ENCODE assay signal across 8 cellular contexts in the genomic region with DNA sequence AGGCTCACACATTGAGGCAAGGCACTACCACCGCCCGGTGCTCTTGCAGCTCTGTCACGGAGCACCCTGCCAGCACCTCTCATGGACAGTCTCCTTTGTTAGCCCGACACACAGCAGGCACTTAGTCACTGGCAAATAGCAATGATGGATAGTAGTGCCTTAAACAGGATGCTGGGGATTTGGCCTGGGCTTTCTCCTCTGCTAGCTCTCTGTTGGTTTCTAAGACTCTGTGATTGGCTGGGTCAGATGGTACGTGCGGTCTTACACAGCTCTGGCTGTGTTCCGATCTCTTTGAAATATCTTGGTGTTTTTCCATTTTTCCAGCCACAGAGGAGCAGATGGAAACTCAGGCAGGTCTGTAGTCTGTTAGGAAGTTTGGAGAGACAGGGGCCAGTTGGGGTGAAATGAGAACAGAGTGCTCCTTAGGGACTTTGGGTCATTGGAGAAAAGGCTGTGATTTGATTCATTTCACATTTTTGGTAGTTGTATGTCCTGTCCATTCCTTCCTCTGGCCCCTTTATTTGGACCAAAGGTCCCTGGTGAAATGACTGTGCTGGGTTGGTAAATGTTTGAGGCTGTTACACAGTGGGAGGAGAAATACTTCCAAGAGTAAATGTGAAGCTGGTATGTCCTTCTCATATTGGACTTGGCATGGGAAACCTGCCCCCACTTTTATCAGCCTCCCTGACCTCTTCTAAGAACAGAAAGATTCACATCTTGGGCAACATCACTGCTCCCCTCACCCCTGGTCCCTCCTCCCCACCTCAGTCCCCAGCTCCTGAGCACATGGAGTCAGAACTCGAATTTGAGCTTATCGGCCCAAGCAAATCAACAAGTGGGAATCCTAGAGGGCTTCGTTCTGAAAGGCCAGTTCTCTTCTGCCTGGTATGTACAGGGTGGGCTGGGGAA. TPM values are rescaled to one million over a fixed set of nuclear protein-coding genes. Genes with fewer than 3 reads are reported as not detected.
DNase-seq lines count a peak whose midpoint lies in the region; ATAC-seq, FAIRE-seq and TF ChIP-seq lines count a peak whose summit lies in the region.

No MANE protein-coding gene starts in this region.

- FAIRE-seq in GM12891 (lab: Jason Lieb, UNC): no peak

- ATAC-seq in HG03175 (IDR thresholded peaks at IDR 0.05; ENCODE audit: unreplicated experiment): no peak

- peak in 1 of 2 donors; percentile 72 for TF ChIP-seq EP300 in tibial nerve (IDR thresholded peaks at IDR 0.05)

- TF ChIP-seq POLR2A in tibial nerve (IDR thresholded peaks at IDR 0.05) (peak in 1 of 2 donors; percentile 36), GM12891 (IDR thresholded peaks at IDR 0.05; ENCODE audit: low read depth, low read length) (no peak)

- TF ChIP-seq CTCF in ascending aorta (IDR thresholded peaks at IDR 0.05) (no peak), tibial nerve (IDR thresholded peaks at IDR 0.05) (peak in 1 of 5 experiments; percentile 6)

- H3K27me3 ChIP-seq in ascending aorta (no peaks in the 10 kb centered on the region), tibial nerve (no peaks in the 10 kb centered on the region)

- peak overlapping the region; percentile 52 for H3K4me3 Mint-ChIP-seq in T-helper 1 cell treated with Interleukin-12 subunit alpha and Interleukin-12 subunit beta and Interleukin-4 antibody, amounts not matched to agents 30 μg/mL and 1 μg/mL, for 36 hours

- DNase-seq in T-helper 1 cell (no peak), ascending aorta (ENCODE audit: low spot score in 2 of 2) (peak; percentile 63 to 95), left kidney (ENCODE audit: low read depth, low spot score) (peak; percentile 63), tibial nerve (ENCODE audit: low spot score in 2 of 2) (peak; percentile 36 to 73), NCI-H526 treated with DMSO at 0.1 percent for 48 hours (lab: John Stamatoyannopoulos, UW) (no peak), GM12891 (ENCODE audit: insufficient read length, low spot score) (no peak)

- H3K4me1 Mint-ChIP-seq in T-helper 1 cell treated with Interleukin-12 subunit alpha and Interleukin-12 subunit beta and Interleukin-4 antibody, amounts not matched to agents 30 μg/mL and 1 μg/mL, for 36 hours (ENCODE audit: low read depth): peaks cover 69% of the 10 kb centered on the region

- H3K36me3 Mint-ChIP-seq in T-helper 1 cell treated with Interleukin-12 subunit alpha and Interleukin-12 subunit beta and Interleukin-4 antibody, amounts not matched to agents 30 μg/mL and 1 μg/mL, for 36 hours (ENCODE audit: low read depth): peaks cover 9% of the 10 kb centered on the region

- intact Hi-C loops in ascending aorta (cut with DNase I): loop anchor here (5.0 to 10.0 kb wide), 4 partner anchors 240 to 893 kb away; a partner anchor contains a TSS

- H3K27me3 Mint-ChIP-seq in T-helper 1 cell treated with Interleukin-12 subunit alpha and Interleukin-12 subunit beta and Interleukin-4 antibody, amounts not matched to agents 30 μg/mL and 1 μg/mL, for 36 hours (ENCODE audit: low read depth): no peaks in the 10 kb centered on the region

- 47 to 62% methylated on average over 10 of the region's 10 CpGs for WGBS in tibial nerve, 2 donors

- H3K9me3 ChIP-seq in ascending aorta (no peaks in the 10 kb centered on the region), tibial nerve (no peaks in the 10 kb centered on the region)

- H3K27ac ChIP-seq in ascending aorta: peak overlapping the region; percentile 97
- peak overlapping the region; percentile 56 to 96 (median 93) for H3K27ac ChIP-seq in tibial nerve

- no peaks in the 10 kb centered on the region for H3K36me3 ChIP-seq in ascending aorta
- no peaks in the 10 kb centered on the region for H3K36me3 ChIP-seq in tibial nerve

- H3K9me3 Mint-ChIP-seq in T-helper 1 cell treated with Interleukin-12 subunit alpha and Interleukin-12 subunit beta and Interleukin-4 antibody, amounts not matched to agents 30 μg/mL and 1 μg/mL, for 36 hours: peaks cover 5% of the 10 kb centered on the region

- H3K4me3 ChIP-seq in ascending aorta: peak overlapping the region; percentile 11 to 88
- peak overlapping the region in 2 of 4 donors; percentile 10 to 89 for H3K4me3 ChIP-seq in tibial nerve

- H3K4me1 ChIP-seq in ascending aorta (peaks cover 26 to 63% of the 10 kb centered on the region in 2 donors), tibial nerve (peaks cover 0 to 73% (median 52%) of the 10 kb centered on the region in 4 donors)

- H3K27ac Mint-ChIP-seq in T-helper 1 cell treated with Interleukin-12 subunit alpha and Interleukin-12 subunit beta and Interleukin-4 antibody, amounts not matched to agents 30 μg/mL and 1 μg/mL, for 36 hours: peak overlapping the region; percentile 85

TF ChIP-seq in GM12891, 5 proteins besides CTCF, POLR2A, EP300 and RAD21:
- TF ChIP-seq SPI1 (IDR thresholded peaks at IDR 0.05; ENCODE audit: low read depth, low read length) (no peak), PAX5 (IDR thresholded peaks at IDR 0.05; ENCODE audit: insufficient read depth, low read length, severe bottlenecking) (no peak), POU2F2 (IDR thresholded peaks at IDR 0.05; ENCODE audit: low read depth, low read length) (no peak), TAF1 (IDR thresholded peaks at IDR 0.05; ENCODE audit: low read depth, low read length) (no peak), POLR2AphosphoS5 (IDR thresholded peaks at IDR 0.05; ENCODE audit: low read depth, low read length) (no peak)
TF ChIP-seq in GM12891: peak in this region for 0.

RNA-seq across cellular contexts. Expression of a gene that starts 3.4 kb away (rescaled TPM):
- 52.4 TPM for total RNA-seq in ascending aorta
- 10 to 100 TPM; 33.0 to 54.3 (median 38.3) TPM for total RNA-seq in tibial nerve
- polyA plus RNA-seq in GM12891 (2012; ENCODE audit: low read depth, missing spikeins): 24.6 TPM

RNA-seq across cellular contexts. Expression of a gene that starts 23.1 kb away (rescaled TPM):
- total RNA-seq in ascending aorta (28.1 TPM), tibial nerve (10 to 100 TPM; 38.0 to 80.2 (median 63.4) TPM)
- polyA plus RNA-seq in GM12891 (2012; ENCODE audit: low read depth, missing spikeins): 11.9 TPM

Comparison
In these comparisons a context has a peak if more than half of its experiments do, and no peak if none do; other contexts are left out.
1. DNase-seq: peak in ascending aorta (2 of 2), left kidney (single experiment) and tibial nerve (2 of 2); none in T-helper 1 cell (0 of 5), NCI-H526 treated with DMSO at 0.1 percent for 48 hours (single experiment) and GM12891 (single experiment).